Comparison of ENCODE assay signal across 10 cellular contexts in the genomic region with DNA sequence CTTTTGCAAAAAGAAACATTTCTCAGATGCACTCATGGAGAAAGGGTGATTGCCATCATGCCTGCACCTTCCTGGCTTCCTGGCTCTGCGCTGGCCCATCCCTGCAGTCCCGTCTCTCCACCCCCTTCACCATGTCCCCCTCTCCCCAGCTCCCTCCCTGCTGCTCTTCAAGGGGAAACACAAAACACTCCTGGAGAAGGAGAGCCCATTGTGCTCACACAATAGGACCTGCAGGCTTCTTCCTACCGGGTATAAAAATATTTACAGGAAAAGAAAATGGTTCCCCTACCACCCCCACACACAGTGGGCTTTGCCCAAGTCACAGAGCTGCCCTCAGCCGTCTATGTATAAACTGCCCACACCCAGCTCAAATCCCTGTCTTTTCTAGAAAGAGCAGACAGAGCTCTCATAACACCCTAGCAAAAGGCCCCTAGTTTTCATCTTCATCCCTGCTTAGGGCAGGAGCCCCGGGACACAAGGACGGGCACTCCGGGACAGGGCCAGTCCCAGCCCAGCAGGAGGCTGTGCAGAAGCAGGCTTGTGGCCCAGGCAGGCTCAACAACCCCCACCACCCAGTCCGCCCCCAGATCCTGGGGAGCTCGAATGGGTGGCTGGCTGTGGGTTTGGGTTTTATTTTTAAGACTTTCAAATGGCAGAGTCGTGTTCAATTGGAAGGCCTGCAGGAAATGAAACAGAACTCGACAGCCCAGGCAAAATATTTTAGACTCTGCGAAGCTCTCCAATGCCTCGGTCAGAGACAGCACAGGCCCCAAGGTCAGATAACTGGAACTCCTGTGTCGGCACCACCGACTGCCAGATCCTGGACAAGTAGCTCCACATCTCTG.
A peak's percentile ranks its signal among the peaks of the same experiment; 100 is the strongest.
DNase-seq lines count a peak whose midpoint lies in the region; ATAC-seq lines count a peak whose summit lies in the region.
"Had no signal": no experiment of that assay in that cellular context is flagged by ENCODE, and none has a peak within 500 bp of the region (broad histone marks: within the 10 kb centered on the region; RNA-seq: fewer than 3 reads in every experiment).

No MANE protein-coding gene starts in this region.

- in situ Hi-C loops in HAP-1 (cut with MboI; ENCODE audit: low sequenced_read_pairs), result no loop called here

- ATAC-seq in right cardiac atrium (peak; percentile 28 to 37), HG03175 (IDR thresholded peaks at IDR 0.05; ENCODE audit: unreplicated experiment) (no peak)
- ATAC-seq in activated naive CD4-positive, alpha-beta T cell treated with anti-CD3 and anti-CD28 coated beads, Interleukin-2, amount 50 U/mL, for 72 hours, result no peak

- peak overlapping the region; percentile 33 for H3K9ac ChIP-seq in adipocyte (ENCODE audit: low read length)

- H3K9me3 Mint-ChIP-seq in activated naive CD4-positive, alpha-beta T cell treated with anti-CD3 and anti-CD28 coated beads, Interleukin-2, amount 50 U/mL, for 72 hours, result peaks cover 0 to 11% of the 10 kb centered on the region in 2 donors
- H3K9me3 Mint-ChIP-seq: CD4-positive, alpha-beta T cell had no signal

- H3K27ac ChIP-seq in right cardiac atrium (ENCODE audit: low read length) (peak overlapping the region; percentile 61), skin epidermis (peak overlapping the region in 12 of 21 experiments; percentile 8 to 61 (median 34))

- WGBS in right cardiac atrium, result 30% methylated on average over 15 of the region's 15 CpGs

- H3K4me3 ChIP-seq in HAP-1 (no peak overlapping the region), adipocyte (ENCODE audit: low read length) (no peak overlapping the region), right cardiac atrium (ENCODE audit: low read length) (no peak overlapping the region), skin epidermis (no peak overlapping the region)

- H3K9me3 ChIP-seq in HAP-1 (peaks cover 15% of the 10 kb centered on the region), adipocyte (ENCODE audit: control insufficient read depth, low read length) (no peaks in the 10 kb centered on the region), right cardiac atrium (ENCODE audit: control insufficient read depth, low read length) (no peaks in the 10 kb centered on the region)

- H3K27ac Mint-ChIP-seq in activated naive CD4-positive, alpha-beta T cell treated with anti-CD3 and anti-CD28 coated beads, Interleukin-2, amount 50 U/mL, for 72 hours, result peak overlapping the region in 1 of 2 donors; percentile 46
- H3K27ac Mint-ChIP-seq: CD4-positive, alpha-beta T cell had no signal

- H3K27me3 ChIP-seq in HAP-1 (ENCODE audit: low read depth) (no peaks in the 10 kb centered on the region), adipocyte (replicated peaks; ENCODE audit: control insufficient read depth, insufficient read depth, low read length) (no peaks in the 10 kb centered on the region), right cardiac atrium (ENCODE audit: control insufficient read depth, insufficient read depth) (no peaks in the 10 kb centered on the region)

- intact Hi-C loops in right cardiac atrium (cut with DNase I) (no loop called here), posterior vena cava (cut with DNase I) (loop anchor here in 1 of 2 donors (1.0 kb wide), 1 partner anchor 11 kb away; no protein-coding TSS in a partner anchor)

- peaks cover 3% of the 10 kb centered on the region; the same call in 1 of the 2 replicates for H3K4me1 ChIP-seq in HAP-1
- peaks cover 7% of the 10 kb centered on the region for H3K4me1 ChIP-seq in adipocyte (ENCODE audit: control insufficient read depth, insufficient read depth, low read length)
- peaks cover 3% of the 10 kb centered on the region for H3K4me1 ChIP-seq in right cardiac atrium (ENCODE audit: control insufficient read depth, insufficient read depth, low read length)

- peaks cover 15 to 23% of the 10 kb centered on the region in 2 donors for H3K36me3 Mint-ChIP-seq in activated naive CD4-positive, alpha-beta T cell treated with anti-CD3 and anti-CD28 coated beads, Interleukin-2, amount 50 U/mL, for 72 hours

- H3K36me3 ChIP-seq in HAP-1 (replicated peaks) (peaks cover 35% of the 10 kb centered on the region), adipocyte (ENCODE audit: control insufficient read depth, insufficient read depth, low read length, severe bottlenecking) (peaks cover 62% of the 10 kb centered on the region)

- DNase-seq in HAP-1 (ENCODE audit: low spot score in 2 of 2), result peak; percentile 13 to 27
- no peak for DNase-seq in adipocyte (ENCODE audit: low read depth)
- peak in 2 of 3 donors; percentile 22 to 57 for DNase-seq in right cardiac atrium
- no peak for DNase-seq in activated naive CD4-positive, alpha-beta T cell treated with anti-CD3 and anti-CD28 coated beads, Interleukin-2, amount 50 U/mL, for 72 hours (ENCODE audit: low spot score in 2 of 2)
- no peak for DNase-seq in NCI-H524 treated with DMSO at 0.1 percent for 48 hours (lab: John Stamatoyannopoulos, UW)
- no peak for DNase-seq in posterior vena cava (ENCODE audit: low spot score)
- DNase-seq: activated CD8-positive, alpha-beta memory T cell treated with anti-CD3 and anti-CD28 coated beads, Interleukin-2, amount 50 U/mL, for 48 hours; CD4-positive, alpha-beta T cell had no signal

Comparison
In these comparisons a context has a peak if more than half of its experiments do, and no peak if none do; other contexts are left out.
1. DNase-seq: peak in HAP-1 (2 of 2) and right cardiac atrium (2 of 3); none in adipocyte (single experiment), activated naive CD4-positive, alpha-beta T cell treated with anti-CD3 and anti-CD28 coated beads, Interleukin-2, amount 50 U/mL, for 72 hours (0 of 2), NCI-H524 treated with DMSO at 0.1 percent for 48 hours (single experiment) and posterior vena cava (single experiment).
2. ATAC-seq: peak in right cardiac atrium (2 of 2); none in activated naive CD4-positive, alpha-beta T cell treated with anti-CD3 and anti-CD28 coated beads, Interleukin-2, amount 50 U/mL, for 72 hours (0 of 2) and HG03175 (single experiment).